8 cellular contexts compared by ENCODE assay signal in genomic region chr16:30183961-30184429, GRCh38. TPM values are rescaled to one million over a fixed set of nuclear protein-coding genes. Genes with fewer than 3 reads are reported as not detected.
DNase-seq lines count a peak whose midpoint lies in the region; ATAC-seq, FAIRE-seq and TF ChIP-seq lines count a peak whose summit lies in the region.

No MANE protein-coding gene starts in this region.

- H3K4me1 ChIP-seq in A549 (peaks cover 20% of the 10 kb centered on the region; the same call in 2 of the 3 replicates), pancreas (no peaks in the 10 kb centered on the region)

- 75% methylated on average over 11 of the region's 18 CpGs for WGBS in A549 (ENCODE audit: missing lambda C conversion rate)
- WGBS in pancreas, 2 donors = 19 to 25% methylated on average over 17 to 18 of the region's 18 CpGs

- no peak for TF ChIP-seq EP300 in A549 (IDR thresholded peaks at IDR 0.05)

- peaks cover 30% of the 10 kb centered on the region for H3K4me1 Mint-ChIP-seq in activated CD8-positive, alpha-beta T cell treated with anti-CD3 and anti-CD28 coated beads, Interleukin-2, amount 10 ng/mL, durations not matched to agents 7 days and 5 days (ENCODE audit: low read depth)
- H3K4me1 Mint-ChIP-seq in endothelial cell (ENCODE audit: unreplicated experiment) (no peaks in the 10 kb centered on the region), type B pancreatic cell (ENCODE audit: unreplicated experiment) (peaks cover 5% of the 10 kb centered on the region)

- ATAC-seq in A549 = no peak
- ATAC-seq in GM19397 (IDR thresholded peaks at IDR 0.05; ENCODE audit: unreplicated experiment) = peak; percentile 29
- peak; percentile 19 for ATAC-seq in activated CD8-positive, alpha-beta T cell treated with anti-CD3 and anti-CD28 coated beads, Interleukin-2, amount 10 ng/mL, durations not matched to agents 7 days and 5 days
- no peak for ATAC-seq in pancreas

- no peaks in the 10 kb centered on the region for H3K27me3 ChIP-seq in pancreas

- peak overlapping the region; percentile 98 for H3K4me3 Mint-ChIP-seq in activated CD8-positive, alpha-beta T cell treated with anti-CD3 and anti-CD28 coated beads, Interleukin-2, amount 10 ng/mL, durations not matched to agents 7 days and 5 days
- peak overlapping the region; percentile 47 for H3K4me3 Mint-ChIP-seq in endothelial cell (ENCODE audit: unreplicated experiment)
- peak overlapping the region; percentile 72 for H3K4me3 Mint-ChIP-seq in type B pancreatic cell

- no peaks in the 10 kb centered on the region for H3K36me3 ChIP-seq in pancreas

- TF ChIP-seq POLR2A in A549 (IDR thresholded peaks at IDR 0.05; ENCODE audit: low read length) = no peak

- H3K4me3 ChIP-seq in A549 (peak overlapping the region; percentile 55), pancreas (peak overlapping the region in 3 of 4 donors; percentile 37 to 63 (median 49))

- H3K27ac ChIP-seq in A549 = peak overlapping the region in 1 of 2 experiments; percentile 93; a peak in 3 of 6 replicates
- peak overlapping the region in 2 of 4 donors; percentile 15 to 37 for H3K27ac ChIP-seq in pancreas

- no peak for FAIRE-seq in A549 (lab: Jason Lieb, UNC)
- FAIRE-seq in pancreas (lab: Jason Lieb, UNC) = no peak

- no peak for DNase-seq in A549 (ENCODE audit: low read depth in 1 of 2, low spot score in 1 of 2)
- DNase-seq in KG1 (lab: John Stamatoyannopoulos, UW) = peak; percentile 76
- DNase-seq in activated CD8-positive, alpha-beta T cell treated with anti-CD3 and anti-CD28 coated beads, Interleukin-2, amount 10 ng/mL, durations not matched to agents 7 days and 5 days = peak; percentile 94
- DNase-seq in endothelial cell (ENCODE audit: low spot score) = no peak
- DNase-seq in pancreas = peak in 5 of 6 donors; percentile 11 to 82 (median 37)
- no peak for DNase-seq in type B pancreatic cell (ENCODE audit: extremely low spot score, unreplicated experiment)
- DNase-seq in NCI-H82 (lab: John Stamatoyannopoulos, UW) = no peak

- TF ChIP-seq CTCF in A549 (IDR thresholded peaks at IDR 0.05) = no peak
- no peak for TF ChIP-seq CTCF in endothelial cell (IDR thresholded peaks at IDR 0.05; ENCODE audit: unreplicated experiment)
- no peak for TF ChIP-seq CTCF in pancreas (IDR thresholded peaks at IDR 0.05)
- TF ChIP-seq CTCF in type B pancreatic cell (conservative IDR thresholded peaks at IDR 0.05) = no peak

- no peaks in the 10 kb centered on the region for H3K27me3 Mint-ChIP-seq in activated CD8-positive, alpha-beta T cell treated with anti-CD3 and anti-CD28 coated beads, Interleukin-2, amount 10 ng/mL, durations not matched to agents 7 days and 5 days (ENCODE audit: low read depth)
- peaks cover 9% of the 10 kb centered on the region for H3K27me3 Mint-ChIP-seq in endothelial cell (ENCODE audit: unreplicated experiment)
- H3K27me3 Mint-ChIP-seq in type B pancreatic cell = no peaks in the 10 kb centered on the region

- H3K27ac Mint-ChIP-seq in activated CD8-positive, alpha-beta T cell treated with anti-CD3 and anti-CD28 coated beads, Interleukin-2, amount 10 ng/mL, durations not matched to agents 7 days and 5 days = peak overlapping the region; percentile 99
- H3K27ac Mint-ChIP-seq in endothelial cell (ENCODE audit: unreplicated experiment) = no peak overlapping the region
- no peak overlapping the region for H3K27ac Mint-ChIP-seq in type B pancreatic cell

- intact Hi-C loops in pancreas (cut with DNase I) = no loop called here

- H3K4me2 ChIP-seq in A549 = peak overlapping the region; percentile 95

- H3K9me3 ChIP-seq in A549 (no peaks in the 10 kb centered on the region), pancreas (no peaks in the 10 kb centered on the region)

- no peak for TF ChIP-seq RAD21 in A549 (conservative IDR thresholded peaks at IDR 0.05 in 1 of 2, IDR thresholded peaks at IDR 0.05 in 1 of 2)

- POLR2A ChIA-PET in A549 (lab: Yijun Ruan, JAX) = interaction anchor here (0.6 to 1.0 kb wide), 2 partner anchors 88 to 118 kb away, joined by 3 to 4 read pairs; partner anchors contain the start of genes ALDOA and YPEL3
- POLR2A ChIA-PET in activated CD8-positive, alpha-beta T cell treated with anti-CD3 and anti-CD28 coated beads, Interleukin-2, amount 10 ng/mL, durations not matched to agents 7 days and 5 days (lab: Charles Lee) = interaction anchor here (0.6 to 5.0 kb wide), 25 partner anchors 9 to 475 kb away, joined by 3 to 102 read pairs (median 6); partner anchors contain the start of genes ALDOA, GDPD3, MAPK3 and SEPTIN1

- no peaks in the 10 kb centered on the region for H3K9me3 Mint-ChIP-seq in activated CD8-positive, alpha-beta T cell treated with anti-CD3 and anti-CD28 coated beads, Interleukin-2, amount 10 ng/mL, durations not matched to agents 7 days and 5 days (ENCODE audit: insufficient read depth)
- H3K9me3 Mint-ChIP-seq in endothelial cell (ENCODE audit: unreplicated experiment) = no peaks in the 10 kb centered on the region
- H3K9me3 Mint-ChIP-seq in type B pancreatic cell = no peaks in the 10 kb centered on the region

- CTCF ChIA-PET in A549 (lab: Yijun Ruan, JAX) = no interaction called here
- CTCF ChIA-PET in activated CD8-positive, alpha-beta T cell treated with anti-CD3 and anti-CD28 coated beads, Interleukin-2, amount 10 ng/mL, durations not matched to agents 7 days and 5 days (lab: Charles Lee) = interaction anchor here (1.0 to 5.2 kb wide), 6 partner anchors 12 to 131 kb away, joined by 3 to 54 read pairs (median 6); partner anchors contain the start of gene TBX6

- peaks cover 47% of the 10 kb centered on the region for H3K36me3 Mint-ChIP-seq in activated CD8-positive, alpha-beta T cell treated with anti-CD3 and anti-CD28 coated beads, Interleukin-2, amount 10 ng/mL, durations not matched to agents 7 days and 5 days (ENCODE audit: low read depth)
- H3K36me3 Mint-ChIP-seq in endothelial cell (ENCODE audit: low read depth, unreplicated experiment) (no peaks in the 10 kb centered on the region), type B pancreatic cell (no peaks in the 10 kb centered on the region)

TF ChIP-seq in A549, 52 proteins besides CTCF, POLR2A, EP300 and RAD21 (continues in another document):
- TF ChIP-seq MYC (IDR thresholded peaks at IDR 0.05; ENCODE audit: borderline replicate concordance, low read length) = no peak
- TF ChIP-seq POLR2AphosphoS2 (conservative IDR thresholded peaks at IDR 0.05; ENCODE audit: low read length) = no peak
- TF ChIP-seq HOXB5 (CRISPR knock-in tag; IDR thresholded peaks at IDR 0.05) = no peak
- no peak for TF ChIP-seq RCOR1 (IDR thresholded peaks at IDR 0.05; ENCODE audit: low read depth, low read length)
- no peak for TF ChIP-seq NR3C1 (IDR thresholded peaks at IDR 0.05)
- no peak for TF ChIP-seq RFX5 (IDR thresholded peaks at IDR 0.05)

RNA-seq across cellular contexts. Expression of gene CORO1A, which starts 0.6 kb away (rescaled TPM):
- polyA plus RNA-seq in A549 (2011; rRNA removed) (0.82 and 0.83 TPM in 2 replicates), A549 (2017; fragmentation: RNase III; extraction: RNeasy Plus Mini Kit Qiagen cat#74134 plus additional on column Dnase treatment) (4.1 to 5.9 TPM (median 5.3 TPM) in 3 replicates), pancreas (10 to 100 TPM; 12.2 to 14.9 TPM)
- polyA plus RNA-seq in A549 (2012; cell fraction: cytosol; rRNA removed) = 4.7 and 4.9 TPM in 2 replicates
- polyA plus RNA-seq in A549 (2012; cell fraction: nucleus; rRNA removed) = 8.2 and 9.4 TPM in 2 replicates
- 0.25 and 2.0 TPM in 2 replicates for polyA minus RNA-seq in A549 (2011; rRNA and poly(A)+ RNA removed)
- total RNA-seq in activated CD8-positive, alpha-beta T cell treated with anti-CD3 and anti-CD28 coated beads, Interleukin-2, amount 10 ng/mL, durations not matched to agents 7 days and 5 days = 1,000 to 10,000 TPM; 1,875 to 1,983 TPM
- total RNA-seq in endothelial cell (ENCODE audit: unreplicated experiment) (24.9 TPM), pancreas (10 to 100 TPM in 3 of 6 donors, 1 to 10 TPM in 3; 2.1 to 26.4 (median 9.7) TPM), type B pancreatic cell (ENCODE audit: low replicate concordance) (10.8 and 21.3 TPM in 2 replicates)

RNA-seq across cellular contexts. Expression of gene BOLA2B, which starts 9.5 kb away (rescaled TPM):
- polyA plus RNA-seq in A549 (2011; rRNA removed) (43.9 and 53.8 TPM in 2 replicates), A549 (2017; fragmentation: RNase III; extraction: RNeasy Plus Mini Kit Qiagen cat#74134 plus additional on column Dnase treatment) (236 to 258 TPM (median 244 TPM) in 3 replicates), pancreas (100 to 1,000 TPM in 1 of 2 donors, 10 to 100 TPM in 1; 77.2 to 138 TPM)
- 372 and 474 TPM in 2 replicates for polyA plus RNA-seq in A549 (2012; cell fraction: cytosol; rRNA removed)
- polyA plus RNA-seq in A549 (2012; cell fraction: nucleus; rRNA removed) = 271 and 571 TPM in 2 replicates
- 27.9 and 46.2 TPM in 2 replicates for polyA minus RNA-seq in A549 (2011; rRNA and poly(A)+ RNA removed)
- total RNA-seq in activated CD8-positive, alpha-beta T cell treated with anti-CD3 and anti-CD28 coated beads, Interleukin-2, amount 10 ng/mL, durations not matched to agents 7 days and 5 days = 100 to 1,000 TPM; 205 to 212 TPM
- total RNA-seq in endothelial cell (ENCODE audit: unreplicated experiment) (70.6 TPM), pancreas (10 to 100 TPM; 17.3 to 39.1 (median 30.6) TPM), type B pancreatic cell (ENCODE audit: low replicate concordance) (82.9 and 148 TPM in 2 replicates)

RNA-seq across cellular contexts. Expression of gene SLX1A, which starts 9.7 kb away (rescaled TPM):
- polyA plus RNA-seq in A549 (2011; rRNA removed) = 3.5 and 17.5 TPM in 2 replicates
- 24.0 and 25.5 TPM in 2 replicates for polyA plus RNA-seq in A549 (2012; cell fraction: cytosol; rRNA removed)
- 46.9 and 54.5 TPM in 2 replicates for polyA plus RNA-seq in A549 (2012; cell fraction: nucleus; rRNA removed)
- 28.0 to 32.2 TPM (median 28.4 TPM) in 3 replicates for polyA plus RNA-seq in A549 (2017; fragmentation: RNase III; extraction: RNeasy Plus Mini Kit Qiagen cat#74134 plus additional on column Dnase treatment)
- 1.1 and 4.8 TPM in 2 replicates for polyA minus RNA-seq in A549 (2011; rRNA and poly(A)+ RNA removed)
- 100 to 1,000 TPM; 115 to 123 TPM for total RNA-seq in activated CD8-positive, alpha-beta T cell treated with anti-CD3 and anti-CD28 coated beads, Interleukin-2, amount 10 ng/mL, durations not matched to agents 7 days and 5 days
- total RNA-seq in endothelial cell (ENCODE audit: unreplicated experiment) = 61.0 TPM
- 10 to 100 TPM in 4 of 6 donors, 1 to 10 TPM in 2; 9.0 to 25.0 (median 14.0) TPM for total RNA-seq in pancreas
- polyA plus RNA-seq in pancreas = 10 to 100 TPM; 61.8 to 63.8 TPM
- total RNA-seq in type B pancreatic cell (ENCODE audit: low replicate concordance) = 27.6 and 28.0 TPM in 2 replicates

RNA-seq across cellular contexts. Expression of gene SULT1A3, which starts 15.1 kb away (rescaled TPM):
- polyA plus RNA-seq in A549 (2011; rRNA removed) (8.0 and 11.5 TPM in 2 replicates), A549 (2017; fragmentation: RNase III; extraction: RNeasy Plus Mini Kit Qiagen cat#74134 plus additional on column Dnase treatment) (7.9 to 8.8 TPM (median 8.3 TPM) in 3 replicates), pancreas (100 to 1,000 TPM in 1 of 2 donors, 10 to 100 TPM in 1; 64.5 to 106 TPM)
- 6.8 and 9.8 TPM in 2 replicates for polyA plus RNA-seq in A549 (2012; cell fraction: cytosol; rRNA removed)
- 25.2 and 31.9 TPM in 2 replicates for polyA plus RNA-seq in A549 (2012; cell fraction: nucleus; rRNA removed)
- 2.6 TPM in 2 replicates for polyA minus RNA-seq in A549 (2011; rRNA and poly(A)+ RNA removed)
- total RNA-seq in activated CD8-positive, alpha-beta T cell treated with anti-CD3 and anti-CD28 coated beads, Interleukin-2, amount 10 ng/mL, durations not matched to agents 7 days and 5 days = 10 to 100 TPM; 28.9 to 32.8 TPM
- total RNA-seq in endothelial cell (ENCODE audit: unreplicated experiment) (17.9 TPM), pancreas (10 to 100 TPM in 1 of 6 donors, 1 to 10 TPM in 5; 1.0 to 14.7 (median 4.8) TPM), type B pancreatic cell (ENCODE audit: low replicate concordance) (27.7 and 33.0 TPM in 2 replicates)

Comparison
In these comparisons a context has a peak if more than half of its experiments do, and no peak if none do; other contexts are left out.
1. ATAC-seq: peak in GM19397 (single experiment) and activated CD8-positive, alpha-beta T cell treated with anti-CD3 and anti-CD28 coated beads, Interleukin-2, amount 10 ng/mL, durations not matched to agents 7 days and 5 days (single experiment); none in A549 (0 of 2) and pancreas (0 of 4).
2. DNase-seq: peak in KG1 (single experiment), activated CD8-positive, alpha-beta T cell treated with anti-CD3 and anti-CD28 coated beads, Interleukin-2, amount 10 ng/mL, durations not matched to agents 7 days and 5 days (single experiment) and pancreas (5 of 6); none in A549 (0 of 2), endothelial cell (single experiment), type B pancreatic cell (single experiment) and NCI-H82 (single experiment).
3. H3K4me3 Mint-ChIP-seq: peak in every context shown above with its lines; median percentile 98 in activated CD8-positive, alpha-beta T cell treated with anti-CD3 and anti-CD28 coated beads, Interleukin-2, amount 10 ng/mL, durations not matched to agents 7 days and 5 days; 72 in type B pancreatic cell; 47 in endothelial cell.
4. RNA of gene CORO1A, which starts 0.6 kb away (total RNA-seq): 1,875 to 1,983 TPM in activated CD8-positive, alpha-beta T cell treated with anti-CD3 and anti-CD28 coated beads, Interleukin-2, amount 10 ng/mL, durations not matched to agents 7 days and 5 days; 24.9 TPM in endothelial cell (single experiment), 10.8 to 21.3 TPM in type B pancreatic cell and 2.1 to 26.4 TPM in pancreas; every median in the first group is over 10 times any median in the second.